In the genomic region with DNA sequence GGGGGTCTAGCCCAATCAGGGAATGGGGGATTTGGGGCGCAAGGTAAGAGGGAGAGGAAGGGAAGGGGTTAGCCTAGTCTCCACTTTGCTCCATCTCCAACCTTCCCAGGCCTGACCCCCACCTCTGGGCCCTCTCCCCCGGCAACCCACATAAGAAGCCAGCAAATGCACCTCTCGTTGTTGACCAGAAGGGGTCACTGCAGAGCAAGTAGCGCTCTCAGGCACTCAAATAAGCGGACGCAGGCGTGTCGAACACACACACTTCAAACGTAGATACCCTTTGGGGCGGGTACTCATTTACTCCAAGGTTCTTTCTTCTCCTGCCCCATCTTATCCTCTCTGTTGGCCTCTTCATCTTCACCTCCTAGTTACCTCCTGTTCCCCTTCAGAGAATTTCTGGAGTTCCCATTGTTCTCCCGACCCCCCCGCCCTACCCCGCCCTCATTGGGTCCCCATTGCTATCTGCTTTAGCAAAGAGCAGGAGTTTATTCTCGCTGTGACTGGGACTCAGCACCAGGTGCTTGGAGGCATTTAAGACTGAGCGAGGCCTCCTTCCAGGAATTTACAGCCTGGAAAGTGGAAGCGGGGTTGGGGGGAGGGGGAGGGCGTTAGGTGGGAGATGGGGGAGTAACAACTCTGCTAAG, we compare ENCODE assay signal across 9 cellular contexts. TPM values are rescaled to one million over a fixed set of nuclear protein-coding genes. Genes with fewer than 3 reads are reported as not detected.
DNase-seq lines count a peak whose midpoint lies in the region; ATAC-seq and TF ChIP-seq lines count a peak whose summit lies in the region.
"Had no signal": no experiment of that assay in that cellular context is flagged by ENCODE, and none has a peak within 500 bp of the region (broad histone marks: within the 10 kb centered on the region; RNA-seq: fewer than 3 reads in every experiment).

No MANE protein-coding gene starts in this region.

- intact Hi-C loops in spleen (cut with DNase I; ENCODE audit: low total_unique reads): loop anchor here (5.0 to 10.0 kb wide), 2 partner anchors 432 to 565 kb away; no protein-coding TSS in a partner anchor

- H3K9me3 ChIP-seq in HEK293 (ENCODE audit: control insufficient read depth, insufficient read depth, low read depth, low read length) (no peaks in the 10 kb centered on the region), spleen (no peaks in the 10 kb centered on the region)

- no peaks in the 10 kb centered on the region for H3K9me3 Mint-ChIP-seq in activated naive CD8-positive, alpha-beta T cell treated with anti-CD3 and anti-CD28 coated beads, Interleukin-2, amount 50 U/mL, for 24 hours
- H3K9me3 Mint-ChIP-seq in activated T-helper 17 cell treated with anti-CD3 and anti-CD28 coated beads, Interleukin-2, amount 50 U/mL, for 72 hours: peaks cover 8% of the 10 kb centered on the region

- POLR2A ChIA-PET in HEK293 (lab: Yijun Ruan, JAX): no interaction called here

- H3K4me3 ChIP-seq in HEK293 (ENCODE audit: low read depth, low read length): no peak overlapping the region
- no peak overlapping the region for H3K4me3 ChIP-seq in spleen

- no peaks in the 10 kb centered on the region for H3K4me1 Mint-ChIP-seq in activated naive CD8-positive, alpha-beta T cell treated with anti-CD3 and anti-CD28 coated beads, Interleukin-2, amount 50 U/mL, for 24 hours
- H3K4me1 Mint-ChIP-seq in activated T-helper 17 cell treated with anti-CD3 and anti-CD28 coated beads, Interleukin-2, amount 50 U/mL, for 72 hours: no peaks in the 10 kb centered on the region

- ATAC-seq in activated naive CD8-positive, alpha-beta T cell treated with anti-CD3 and anti-CD28 coated beads, Interleukin-2, amount 50 U/mL, for 24 hours: no peak
- ATAC-seq in activated T-helper 17 cell treated with anti-CD3 and anti-CD28 coated beads, Interleukin-2, amount 50 U/mL, for 72 hours (replicated peaks): no peak

- no peak overlapping the region for H3K27ac Mint-ChIP-seq in activated naive CD8-positive, alpha-beta T cell treated with anti-CD3 and anti-CD28 coated beads, Interleukin-2, amount 50 U/mL, for 24 hours
- no peak overlapping the region for H3K27ac Mint-ChIP-seq in activated T-helper 17 cell treated with anti-CD3 and anti-CD28 coated beads, Interleukin-2, amount 50 U/mL, for 72 hours

- 4 to 5% (median 5%) methylated on average over 17 of the region's 17 CpGs for WGBS in spleen, 5 donors

- no peak overlapping the region for H3K4me3 Mint-ChIP-seq in activated naive CD8-positive, alpha-beta T cell treated with anti-CD3 and anti-CD28 coated beads, Interleukin-2, amount 50 U/mL, for 24 hours
- no peak overlapping the region for H3K4me3 Mint-ChIP-seq in activated T-helper 17 cell treated with anti-CD3 and anti-CD28 coated beads, Interleukin-2, amount 50 U/mL, for 72 hours

- peaks cover 29% of the 10 kb centered on the region for H3K27me3 Mint-ChIP-seq in activated naive CD8-positive, alpha-beta T cell treated with anti-CD3 and anti-CD28 coated beads, Interleukin-2, amount 50 U/mL, for 24 hours
- peaks cover 39% of the 10 kb centered on the region for H3K27me3 Mint-ChIP-seq in activated T-helper 17 cell treated with anti-CD3 and anti-CD28 coated beads, Interleukin-2, amount 50 U/mL, for 72 hours

- CTCF ChIA-PET in HEK293 (lab: Yijun Ruan, JAX): interaction anchor here (0.6 to 1.4 kb wide), 7 partner anchors 11 to 512 kb away, joined by 3 to 6 read pairs (median 3); no protein-coding TSS in a partner anchor

- peak; percentile 89 for DNase-seq in DMS53 (lab: John Stamatoyannopoulos, UW)
- DNase-seq in NCI-H2171 treated with DMSO at 0.1 percent for 48 hours (lab: John Stamatoyannopoulos, UW): peak; percentile 90
- DNase-seq in activated naive CD8-positive, alpha-beta T cell treated with anti-CD3 and anti-CD28 coated beads, Interleukin-2, amount 50 U/mL, for 24 hours: peak; percentile 20
- peak in 35 of 51 donors; percentile 1 to 76 (median 14) for DNase-seq in hypothalamus (lab: John Stamatoyannopoulos, UW)
- no peak for DNase-seq in spleen
- no peak for DNase-seq in mesenteric fat pad (ENCODE audit: low spot score)

- H3K36me3 ChIP-seq in HEK293 (ENCODE audit: control insufficient read depth in 2 of 2, insufficient read depth in 1 of 2, low read length in 2 of 2) (no peaks in the 10 kb centered on the region), spleen (no peaks in the 10 kb centered on the region)

- no peaks in the 10 kb centered on the region for H3K36me3 Mint-ChIP-seq in activated naive CD8-positive, alpha-beta T cell treated with anti-CD3 and anti-CD28 coated beads, Interleukin-2, amount 50 U/mL, for 24 hours (ENCODE audit: low read depth)
- no peaks in the 10 kb centered on the region for H3K36me3 Mint-ChIP-seq in activated T-helper 17 cell treated with anti-CD3 and anti-CD28 coated beads, Interleukin-2, amount 50 U/mL, for 72 hours (ENCODE audit: low read depth)

- TF ChIP-seq POLR2A in spleen (IDR thresholded peaks at IDR 0.05): no peak

- peaks cover 3 to 77% (median 26%) of the 10 kb centered on the region in 7 donors for H3K27me3 ChIP-seq in spleen (replicated peaks in 1 of 7)

- TF ChIP-seq CTCF in HEK293 (tag by site-specific recombination; IDR thresholded peaks at IDR 0.05) (no peak), spleen (IDR thresholded peaks at IDR 0.05 in 8 of 11, conservative IDR thresholded peaks at IDR 0.05 in 3 of 11) (peak in 9 of 11 experiments; percentile 32 to 67 (median 51))

- H3K27ac ChIP-seq in HEK293 (ENCODE audit: extremely low read depth, low read depth, low read length): no peak overlapping the region
- no peak overlapping the region for H3K27ac ChIP-seq in spleen

- H3K4me1 ChIP-seq in HEK293 (ENCODE audit: control insufficient read depth, insufficient read depth, low read length) (no peaks in the 10 kb centered on the region), spleen (peaks cover 0 to 13% (median 1%) of the 10 kb centered on the region in 6 donors)

TF ChIP-seq in HEK293, 187 proteins besides CTCF, POLR2A, EP300 and RAD21:
- TF ChIP-seq ZNF654 (tag by site-specific recombination; IDR thresholded peaks at IDR 0.05; ENCODE audit: low read depth): peak; percentile 18; the same call in 1 of the 2 replicates
- TF ChIP-seq ZNF660 (tag by site-specific recombination; IDR thresholded peaks at IDR 0.05): 0 out of 2 replicates have a peak, but pooled peaks have one; percentile 17
- no peak for TF ChIP-seq ZNF132 (tag by site-specific recombination; IDR thresholded peaks at IDR 0.05; ENCODE audit: borderline replicate concordance)
- TF ChIP-seq, protein P1, sequence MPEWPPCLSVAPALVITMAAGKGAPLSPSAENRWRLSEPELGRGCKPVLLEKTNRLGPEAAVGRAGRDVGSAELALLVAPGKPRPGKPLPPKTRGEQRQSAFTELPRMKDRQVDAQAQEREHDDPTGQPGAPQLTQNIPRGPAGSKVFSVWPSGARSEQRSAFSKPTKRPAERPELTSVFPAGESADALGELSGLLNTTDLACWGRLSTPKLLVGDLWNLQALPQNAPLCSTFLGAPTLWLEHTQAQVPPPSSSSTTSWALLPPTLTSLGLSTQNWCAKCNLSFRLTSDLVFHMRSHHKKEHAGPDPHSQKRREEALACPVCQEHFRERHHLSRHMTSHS (tag by site-specific recombination; IDR thresholded peaks at IDR 0.05): no peak
- no peak for TF ChIP-seq ZBTB20 (tag by site-specific recombination; IDR thresholded peaks at IDR 0.05)
- 0 out of 2 replicates have a peak, but pooled peaks have one; percentile 57 for TF ChIP-seq ZNF785 (tag by site-specific recombination; IDR thresholded peaks at IDR 0.05)
- TF ChIP-seq ZNF350 (tag by site-specific recombination; IDR thresholded peaks at IDR 0.05): no peak

RNA-seq across cellular contexts. Expression of gene SRRM4, which starts 1.5 kb away (rescaled TPM):
- not detected for total RNA-seq in spleen
- under 1 TPM in 2 of 3 donors, not detected in 1; under 0.01 TPM for polyA plus RNA-seq in spleen
- total RNA-seq in mesenteric fat pad: not detected
- total RNA-seq in activated T-helper 17 cell treated with anti-CD3 and anti-CD28 coated beads, Interleukin-2, amount 50 U/mL, for 72 hours: not detected
- total RNA-seq: activated CD8-positive, alpha-beta memory T cell treated with anti-CD3 and anti-CD28 coated beads for 36 hours had no signal

Comparison
In these comparisons a context has a peak if more than half of its experiments do, and no peak if none do; other contexts are left out.
1. DNase-seq: peak in DMS53 (single experiment), NCI-H2171 treated with DMSO at 0.1 percent for 48 hours (single experiment), activated naive CD8-positive, alpha-beta T cell treated with anti-CD3 and anti-CD28 coated beads, Interleukin-2, amount 50 U/mL, for 24 hours (single experiment) and hypothalamus (35 of 51); none in spleen (single experiment) and mesenteric fat pad (single experiment).